ENCODE assay signal across 20 cellular contexts in the genomic region with DNA sequence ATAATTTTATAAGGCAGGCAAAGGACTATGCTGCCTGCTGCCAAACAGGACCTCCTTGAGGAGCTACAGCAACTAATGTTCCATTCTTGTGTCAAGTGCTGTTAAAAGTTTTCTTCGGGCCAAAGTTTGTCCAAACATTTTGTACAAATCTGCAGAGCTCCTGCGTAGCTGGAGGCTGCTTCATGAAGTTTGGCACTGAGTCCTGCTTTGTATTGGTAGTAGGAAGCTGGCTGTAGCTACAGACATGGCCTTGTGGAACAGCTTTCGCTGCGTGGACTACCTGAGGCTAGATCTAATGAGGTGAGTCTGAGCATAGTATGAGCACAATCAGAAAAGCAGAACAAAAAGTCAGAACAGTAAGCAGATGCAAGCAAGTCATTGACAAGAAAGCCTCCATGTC.
"Had no signal": no experiment of that assay in that cellular context is flagged by ENCODE, and none has a peak within 500 bp of the region (broad histone marks: within the 10 kb centered on the region; RNA-seq: fewer than 3 reads in every experiment).

No MANE protein-coding gene starts in this region.

- H3K9me3 ChIP-seq: neutrophil, pancreas, sigmoid colon, tibial artery, upper lobe of left lung had no signal

- H2AFZ ChIP-seq: hepatocyte had no signal

- H3K4me3 ChIP-seq: dorsolateral prefrontal cortex, hepatocyte, lower lobe of right lung, pancreas, sigmoid colon, stomach, tibial artery, upper lobe of left lung, uterus had no signal

- H3K36me3 Mint-ChIP-seq: stimulated activated effector memory CD8-positive, alpha-beta T cell treated with anti-CD3 and anti-CD28 coated beads, Interleukin-12 subunit alpha, Interleukin-12 subunit beta, amount 100 ng/mL, for 72 hours had no signal

- H3K4me2 ChIP-seq: hepatocyte had no signal

- H3K4me3 Mint-ChIP-seq: naive thymus-derived CD8-positive, alpha-beta T cell; nephron progenitor cell; stimulated activated effector memory CD8-positive, alpha-beta T cell treated with anti-CD3 and anti-CD28 coated beads, Interleukin-12 subunit alpha, Interleukin-12 subunit beta, amount 100 ng/mL, for 72 hours had no signal

- H3K27me3 ChIP-seq: dorsolateral prefrontal cortex, hepatocyte, neutrophil, pancreas, sigmoid colon, stomach, tibial artery, upper lobe of left lung, uterus had no signal

- H3K4me1 ChIP-seq: lower lobe of right lung, pancreas, stomach, upper lobe of left lung, uterus had no signal

- H3K27ac ChIP-seq: dorsolateral prefrontal cortex, hepatocyte, lower lobe of right lung, neutrophil, pancreas, sigmoid colon, stomach, tibial artery, upper lobe of left lung, uterus had no signal

- DNase-seq: dorsolateral prefrontal cortex; effector CD4-positive, alpha-beta T cell; head of caudate nucleus; kidney; lower lobe of right lung; naive thymus-derived CD8-positive, alpha-beta T cell; nephron progenitor cell; pancreas; sigmoid colon; stimulated activated CD4-positive, alpha-beta T cell treated with anti-CD3 and anti-CD28 coated beads, Interleukin-2, amount 100 ng/mL, for 24 hours; stimulated activated CD4-positive, alpha-beta T cell treated with anti-CD3 and anti-CD28 coated beads, Interleukin-4, amount 100 ng/mL, for 24 hours; stimulated activated naive CD4-positive, alpha-beta T cell treated with Interleukin-2 at 50 U/mL for 16 hours; stomach; tibial artery; upper lobe of left lung; uterus had no signal

- H3K36me3 ChIP-seq: lower lobe of right lung, neutrophil, pancreas, sigmoid colon, stomach, tibial artery, upper lobe of left lung, uterus had no signal

- H3K79me2 ChIP-seq: hepatocyte had no signal

- H3K27me3 Mint-ChIP-seq: naive thymus-derived CD8-positive, alpha-beta T cell had no signal

- ATAC-seq: left lobe of liver; naive thymus-derived CD8-positive, alpha-beta T cell; pancreas; stimulated activated effector memory CD8-positive, alpha-beta T cell treated with anti-CD3 and anti-CD28 coated beads, Interleukin-12 subunit alpha, Interleukin-12 subunit beta, amount 100 ng/mL, for 72 hours had no signal

- H3K27ac Mint-ChIP-seq: naive thymus-derived CD8-positive, alpha-beta T cell; nephron progenitor cell; stimulated activated effector memory CD8-positive, alpha-beta T cell treated with anti-CD3 and anti-CD28 coated beads, Interleukin-12 subunit alpha, Interleukin-12 subunit beta, amount 100 ng/mL, for 72 hours had no signal

- H3K4me1 Mint-ChIP-seq: naive thymus-derived CD8-positive, alpha-beta T cell; nephron progenitor cell; stimulated activated effector memory CD8-positive, alpha-beta T cell treated with anti-CD3 and anti-CD28 coated beads, Interleukin-12 subunit alpha, Interleukin-12 subunit beta, amount 100 ng/mL, for 72 hours had no signal
